ENCODE assay signal across 8 cellular contexts in genomic region chr14:22084393-22085281, GRCh38.
A peak's percentile ranks its signal among the peaks of the same experiment; 100 is the strongest.
DNase-seq lines count a peak whose midpoint lies in the region; ATAC-seq lines count a peak whose summit lies in the region.

No MANE protein-coding gene starts in this region.

- DNase-seq in COLO668 (lab: John Stamatoyannopoulos, UW; ENCODE audit: unreplicated experiment) (peak; percentile 13), NCI-H2171 (lab: John Stamatoyannopoulos, UW) (peak; percentile 82), amniotic epithelial cell (ENCODE audit: low read depth) (peak; percentile 56), inferior parietal cortex (ENCODE audit: extremely low spot score) (peak; percentile 86), superior temporal gyrus (ENCODE audit: extremely low spot score) (peak; percentile 87)

- ATAC-seq in GM18909 (IDR thresholded peaks at IDR 0.05; ENCODE audit: poor library complexity, unreplicated experiment) (peak; percentile 54), HG03159 (IDR thresholded peaks at IDR 0.05; ENCODE audit: unreplicated experiment) (no peak), HG02588 (IDR thresholded peaks at IDR 0.05; ENCODE audit: unreplicated experiment) (no peak)

Comparison
In these comparisons a context has a peak if more than half of its experiments do, and no peak if none do; other contexts are left out.
1. DNase-seq: peak in every context shown above with its lines; median percentile 87 in superior temporal gyrus; 86 in inferior parietal cortex; 82 in NCI-H2171; 56 in amniotic epithelial cell; 13 in COLO668.